8 cellular contexts compared by ENCODE assay signal in the genomic region with DNA sequence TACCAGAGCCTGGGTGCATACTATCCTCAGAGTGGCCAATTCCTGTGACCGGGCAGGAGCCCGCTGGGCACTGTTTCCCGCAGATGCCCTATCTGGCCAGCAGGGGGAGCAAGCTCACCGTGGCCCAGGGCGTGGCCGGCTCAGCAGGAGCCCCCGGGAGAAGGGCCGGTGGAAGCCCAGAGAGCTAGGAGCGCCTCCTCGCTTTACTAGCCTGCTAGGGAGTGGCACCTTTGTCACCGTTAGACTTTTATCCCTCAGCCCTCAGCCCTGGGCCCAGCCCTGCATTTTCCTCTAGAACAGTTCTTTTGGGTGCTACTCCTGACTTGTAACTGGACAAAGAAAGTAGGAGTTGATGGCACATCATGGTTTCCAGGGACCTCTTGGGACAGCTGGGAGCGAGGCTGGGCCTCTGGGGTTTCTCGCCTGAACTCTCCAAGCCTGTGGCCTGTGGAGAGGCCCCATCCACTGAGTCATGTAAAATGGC. TPM values are rescaled to one million over a fixed set of nuclear protein-coding genes. Genes with fewer than 3 reads are reported as not detected.
DNase-seq lines count a peak whose midpoint lies in the region; ATAC-seq and TF ChIP-seq lines count a peak whose summit lies in the region.

No MANE protein-coding gene starts in this region.

- H3F3A ChIP-seq in MM.1S (ENCODE audit: insufficient read depth, low read length) = no peaks in the 10 kb centered on the region

- no peak overlapping the region for H2BK12ac ChIP-seq in H9 (ENCODE audit: insufficient read length, low read depth, low read length)

- H4K20me1 ChIP-seq in H9 (ENCODE audit: control insufficient read depth, insufficient read depth, insufficient read length) = no peaks in the 10 kb centered on the region
- no peaks in the 10 kb centered on the region for H4K20me1 ChIP-seq in MM.1S (ENCODE audit: insufficient read depth, low read length)

- H3K9me3 ChIP-seq in H9 (ENCODE audit: control insufficient read depth, low read depth, low read length) (no peaks in the 10 kb centered on the region), MM.1S (replicated peaks; ENCODE audit: insufficient read depth, low read length) (no peaks in the 10 kb centered on the region)

- no peak overlapping the region for H2BK5ac ChIP-seq in H9 (ENCODE audit: insufficient read length, low read length)

- H3K14ac ChIP-seq in H9 (ENCODE audit: insufficient read depth, low read length) = no peak overlapping the region

- WGBS in H9 (ENCODE audit: extremely low coverage, insufficient read length, low lambda C conversion rate) = no CpG with 5 or more reads among the region's 13 CpGs

- TF ChIP-seq CTCF in GM12801 (IDR thresholded peaks at IDR 0.05; ENCODE audit: extremely low read depth, insufficient read length) (peak; percentile 59), H9 (conservative IDR thresholded peaks at IDR 0.05) (peak; percentile 99), MM.1S (IDR thresholded peaks at IDR 0.05; ENCODE audit: low read length) (peak; percentile 96), retinal pigment epithelial cell (conservative IDR thresholded peaks at IDR 0.05; ENCODE audit: low read depth, low read length) (peak; percentile 99)

- H2BK20ac ChIP-seq in H9 (ENCODE audit: low read depth, low read length, poor library complexity, severe bottlenecking) = no peak overlapping the region

- H3K4me1 Mint-ChIP-seq in H9 = peaks cover 48 to 51% of the 10 kb centered on the region in 2 experiments

- no peak overlapping the region for H3K4me2 ChIP-seq in H9 (ENCODE audit: insufficient read depth, insufficient read length, low read length)
- peak overlapping the region; percentile 30; the same call in 1 of the 2 replicates for H3K4me2 ChIP-seq in MM.1S (ENCODE audit: low read depth, low read length)

- no peaks in the 10 kb centered on the region for H3K36me3 ChIP-seq in MM.1S (replicated peaks; ENCODE audit: insufficient read depth, low read length)

- peaks cover 10% of the 10 kb centered on the region in 2 experiments; a peak in 3 of 5 replicates for H3K9me3 Mint-ChIP-seq in H9
- no peaks in the 10 kb centered on the region for H3K9me3 Mint-ChIP-seq in activated naive CD4-positive, alpha-beta T cell treated with anti-CD3 and anti-CD28 coated beads, Interleukin-2, amount 50 U/mL, for 72 hours

- H3K23ac ChIP-seq in H9 (ENCODE audit: insufficient read length, low read depth, low read length) = no peak overlapping the region

- H3K4me1 ChIP-seq in H9 (ENCODE audit: insufficient read depth, low read length) = peaks cover 10% of the 10 kb centered on the region; the same call in 1 of the 2 replicates
- H3K4me1 ChIP-seq in MM.1S (ENCODE audit: low read length) = peaks cover 5% of the 10 kb centered on the region

- no peak overlapping the region for H4K5ac ChIP-seq in H9 (ENCODE audit: insufficient read length, low read depth, low read length)

- H2AFZ ChIP-seq in H9 (ENCODE audit: low read length) (no peak overlapping the region), MM.1S (ENCODE audit: low read length) (peak overlapping the region; percentile 52)

- H3K79me1 ChIP-seq in H9 (ENCODE audit: insufficient read depth, low read depth, low read length, poor library complexity, severe bottlenecking) = no peaks in the 10 kb centered on the region

- no peak overlapping the region for H2BK120ac ChIP-seq in H9 (ENCODE audit: low read depth, low read length, poor library complexity, severe bottlenecking)

- H3K18ac ChIP-seq in H9 (ENCODE audit: insufficient read length, low read depth, low read length) = no peak overlapping the region

- peak; percentile 90 for DNase-seq in H9
- peak; percentile 58 for DNase-seq in MM.1S
- peak; percentile 11 to 60 for DNase-seq in SW 1271 (lab: John Stamatoyannopoulos, UW)
- DNase-seq in activated naive CD4-positive, alpha-beta T cell treated with anti-CD3 and anti-CD28 coated beads, Interleukin-2, amount 50 U/mL, for 72 hours (ENCODE audit: low spot score in 2 of 2) = peak; percentile 75 to 80
- peak; percentile 90 for DNase-seq in cardiac septum (ENCODE audit: low spot score)
- DNase-seq in retinal pigment epithelial cell (ENCODE audit: low read depth) = no peak
- no peak for DNase-seq in mesenteric fat pad (ENCODE audit: low spot score)

- no peaks in the 10 kb centered on the region for H3K27me3 ChIP-seq in H9 (ENCODE audit: insufficient read depth, low read length)
- no peaks in the 10 kb centered on the region for H3K27me3 ChIP-seq in MM.1S (replicated peaks; ENCODE audit: insufficient read depth, low read length)

- H3K9ac ChIP-seq in H9 (ENCODE audit: extremely low read depth, insufficient read length, low read length) (no peak overlapping the region), MM.1S (ENCODE audit: low read length) (no peak overlapping the region)

- H3K4me3 ChIP-seq in MM.1S (ENCODE audit: low read length) (no peak overlapping the region), retinal pigment epithelial cell (ENCODE audit: low read length) (no peak overlapping the region)

- ATAC-seq in activated naive CD4-positive, alpha-beta T cell treated with anti-CD3 and anti-CD28 coated beads, Interleukin-2, amount 50 U/mL, for 72 hours = peak; percentile 72 to 87

- no peak overlapping the region for H3K56ac ChIP-seq in H9 (ENCODE audit: insufficient read length, low read depth, low read length)

- no peak overlapping the region for H4K8ac ChIP-seq in H9 (replicated peaks; ENCODE audit: insufficient read length, low read depth, low read length)

- intact Hi-C loops in cardiac septum (cut with DNase I) = loop anchor here (5.0 kb wide), 3 partner anchors 44 to 474 kb away; no protein-coding TSS in a partner anchor

- H2BK15ac ChIP-seq in H9 (ENCODE audit: low read depth, low read length) = no peak overlapping the region

- H3K27ac Mint-ChIP-seq in H9 = no peak overlapping the region
- H3K27ac Mint-ChIP-seq in activated naive CD4-positive, alpha-beta T cell treated with anti-CD3 and anti-CD28 coated beads, Interleukin-2, amount 50 U/mL, for 72 hours = no peak overlapping the region

- H3K27ac ChIP-seq in H9 (ENCODE audit: insufficient read length, low read depth, low read length) = no peak overlapping the region
- H3K27ac ChIP-seq in MM.1S (ENCODE audit: low read length) = no peak overlapping the region

- peaks cover 8 to 10% (median 9%) of the 10 kb centered on the region in 3 experiments for H3K36me3 Mint-ChIP-seq in H9 (ENCODE audit: insufficient read depth in 1 of 3, low read depth in 3 of 3)
- peaks cover 0 to 9% of the 10 kb centered on the region in 2 donors for H3K36me3 Mint-ChIP-seq in activated naive CD4-positive, alpha-beta T cell treated with anti-CD3 and anti-CD28 coated beads, Interleukin-2, amount 50 U/mL, for 72 hours

- no peak overlapping the region for H3T11ph ChIP-seq in H9 (ENCODE audit: low read length)

- H3K4ac ChIP-seq in H9 (ENCODE audit: low read depth, low read length) = no peak overlapping the region

- H4K91ac ChIP-seq in H9 (ENCODE audit: insufficient read length, low read depth, low read length) = no peak overlapping the region

- no peaks in the 10 kb centered on the region for H3K9me2 ChIP-seq in MM.1S (replicated peaks; ENCODE audit: insufficient read depth, low read length)

- no peak overlapping the region; a peak in 1 of 5 replicates for H3K4me3 Mint-ChIP-seq in H9

- H3K79me2 ChIP-seq in H9 (ENCODE audit: insufficient read depth, low read length) = no peaks in the 10 kb centered on the region
- no peaks in the 10 kb centered on the region for H3K79me2 ChIP-seq in MM.1S (ENCODE audit: low read length)

- no peak overlapping the region for H2AK5ac ChIP-seq in H9 (ENCODE audit: insufficient read length, low read length)

- no peaks in the 10 kb centered on the region for H3K23me2 ChIP-seq in H9 (ENCODE audit: insufficient read length, low read depth, low read length, poor library complexity, severe bottlenecking)

- peaks cover 1% of the 10 kb centered on the region; the same call in 1 of the 2 replicates for H3K27me3 Mint-ChIP-seq in H9 (ENCODE audit: low read depth)

RNA-seq across cellular contexts. Expression of a gene that starts 24.0 kb away (rescaled TPM):
- total RNA-seq in H9 (2021) (26.4 and 28.4 TPM in 2 replicates), cardiac septum (6.9 TPM), mesenteric fat pad (6.1 TPM)
- total RNA-seq in activated naive CD4-positive, alpha-beta T cell treated with anti-CD3 and anti-CD28 coated beads, Interleukin-2, amount 50 U/mL, for 72 hours = 10 to 100 TPM in 1 of 2 donors, 1 to 10 TPM in 1; 4.8 to 12.2 TPM

RNA-seq across cellular contexts. Expression of a gene that starts 56.8 kb away (rescaled TPM):
- total RNA-seq in H9 (2021) (80.5 and 89.8 TPM in 2 replicates), cardiac septum (35.7 TPM), mesenteric fat pad (45.9 TPM)
- total RNA-seq in activated naive CD4-positive, alpha-beta T cell treated with anti-CD3 and anti-CD28 coated beads, Interleukin-2, amount 50 U/mL, for 72 hours = 10 to 100 TPM; 27.3 to 32.9 TPM

Comparison
In these comparisons a context has a peak if more than half of its experiments do, and no peak if none do; other contexts are left out.
1. DNase-seq: peak in H9 (single experiment), MM.1S (single experiment), SW 1271 (2 of 2), activated naive CD4-positive, alpha-beta T cell treated with anti-CD3 and anti-CD28 coated beads, Interleukin-2, amount 50 U/mL, for 72 hours (2 of 2) and cardiac septum (single experiment); none in retinal pigment epithelial cell (single experiment) and mesenteric fat pad (single experiment).
2. Peak in every context shown above with its lines, with median percentiles within 50 percentile points of each other: CTCF ChIP-seq.